Comparison of ENCODE assay signal across 16 cellular contexts in genomic region chr4:53586121-53586816, GRCh38. TPM values are rescaled to one million over a fixed set of nuclear protein-coding genes. Genes with fewer than 3 reads are reported as not detected.
DNase-seq lines count a peak whose midpoint lies in the region; ATAC-seq, FAIRE-seq and TF ChIP-seq lines count a peak whose summit lies in the region.
"Had no signal": no experiment of that assay in that cellular context is flagged by ENCODE, and none has a peak within 500 bp of the region (broad histone marks: within the 10 kb centered on the region; RNA-seq: fewer than 3 reads in every experiment).

No MANE protein-coding gene starts in this region.

- intact Hi-C loops in K562 (cut with micrococcal nuclease), result no loop called here

- ATAC-seq in K562 (no peak), left lobe of liver (no peak), HG03135 (IDR thresholded peaks at IDR 0.05; ENCODE audit: unreplicated experiment) (no peak), GM19395 (IDR thresholded peaks at IDR 0.05; ENCODE audit: unreplicated experiment) (no peak)
- ATAC-seq: activated T-helper 17 cell treated with anti-CD3 and anti-CD28 coated beads, Interleukin-2, amount 50 U/mL, for 72 hours; CD8-positive, alpha-beta T cell had no signal

- POLR2A ChIA-PET in K562 (lab: Yijun Ruan, JAX), result no interaction called here

- peak; percentile 73 for DNase-seq in AG09319 (ENCODE audit: extremely low read depth, low read depth)
- peak; percentile 17 for DNase-seq in HT1080 (ENCODE audit: low read depth)
- DNase-seq in K562 (ENCODE audit: extremely low read depth in 1 of 4, low spot score in 3 of 4), result no peak
- peak; percentile 73 for DNase-seq in hepatic stellate cell (ENCODE audit: low spot score)
- DNase-seq in NCI-H1694 (lab: John Stamatoyannopoulos, UW), result no peak
- no peak for DNase-seq in left lobe of liver (ENCODE audit: low spot score)
- DNase-seq: activated CD4-positive, CD25-positive, alpha-beta regulatory T cell treated with anti-CD3 and anti-CD28 coated beads, Interleukin-2, amount 50 U/mL, for 72 hours; CD8-positive, alpha-beta T cell; NCI-H748 treated with DMSO at 0.1 percent for 48 hours; upper lobe of left lung had no signal

- no peaks in the 10 kb centered on the region for H4K20me1 ChIP-seq in K562 (replicated peaks; ENCODE audit: control insufficient read depth, insufficient read depth, low read length)

- no TSS peak for BruUV-seq in K562 (replicated peaks; lab: Mats Ljungman, UMichigan)

- H3K4me3 ChIP-seq in K562, result no peak overlapping the region
- H3K4me3 ChIP-seq: coronary artery, HAP-1, upper lobe of left lung had no signal

- 33% methylated on average over 6 of the region's 6 CpGs for WGBS in K562 (ENCODE audit: insufficient coverage, low coverage, missing lambda C conversion rate)

- CTCF ChIA-PET in K562 (lab: Yijun Ruan, JAX; ENCODE audit: low intra/inter-chr PET ratio), result no interaction called here

- peaks cover under 1 to 17% of the 10 kb centered on the region in 2 experiments; a peak in 4 of 5 replicates for H3K4me1 ChIP-seq in K562 (replicated peaks in 1 of 2; ENCODE audit: control insufficient read depth in 2 of 2, insufficient read depth in 2 of 2, low read length in 2 of 2)
- H3K4me1 ChIP-seq: HAP-1 had no signal

- no peaks in the 10 kb centered on the region for H3K36me3 ChIP-seq in K562 (ENCODE audit: control insufficient read depth, insufficient read depth, low read length)
- H3K36me3 ChIP-seq: HAP-1, upper lobe of left lung had no signal

- H3K9me3 ChIP-seq in K562 (replicated peaks; ENCODE audit: control insufficient read depth, insufficient read depth, low read depth, low read length), result no peaks in the 10 kb centered on the region
- H3K9me3 ChIP-seq: HAP-1, upper lobe of left lung had no signal

- FAIRE-seq in K562 (lab: Jason Lieb, UNC), result no peak
- FAIRE-seq: GM19239 had no signal

- H3K9me1 ChIP-seq in K562 (ENCODE audit: control insufficient read depth, insufficient read depth, low read length), result no peaks in the 10 kb centered on the region

- H3K9ac ChIP-seq in K562 (ENCODE audit: insufficient read depth in 1 of 2, low read depth in 2 of 2, low read length in 2 of 2), result no peak overlapping the region

- no peak for TF ChIP-seq EP300 in K562 (IDR thresholded peaks at IDR 0.05; ENCODE audit: low read length)

- H3K79me2 ChIP-seq in K562 (ENCODE audit: control insufficient read depth, insufficient read depth, low read length), result no peaks in the 10 kb centered on the region

- no peaks in the 10 kb centered on the region for H3K27me3 ChIP-seq in K562 (ENCODE audit: control insufficient read depth in 2 of 2, insufficient read depth in 2 of 2, low read length in 2 of 2)
- H3K27me3 ChIP-seq: upper lobe of left lung had no signal

- H2AFZ ChIP-seq in K562 (ENCODE audit: low read depth, low read length), result no peak overlapping the region

- no peak for TF ChIP-seq RAD21 in K562 (CRISPR knock-in tag; conservative IDR thresholded peaks at IDR 0.05 in 1 of 2, IDR thresholded peaks at IDR 0.05 in 1 of 2)

- no peak overlapping the region for H3K4me2 ChIP-seq in K562 (ENCODE audit: insufficient read depth, low read length)

- TF ChIP-seq POLR2A in K562 (conservative IDR thresholded peaks at IDR 0.05), result no peak

- H3K27ac ChIP-seq in K562 (ENCODE audit: extremely low read depth, low read depth, low read length), result no peak overlapping the region
- H3K27ac ChIP-seq: coronary artery, upper lobe of left lung had no signal

- TF ChIP-seq CTCF in AG09319 (IDR thresholded peaks at IDR 0.05; ENCODE audit: low read depth, low read length) (no peak), K562 (IDR thresholded peaks at IDR 0.05 in 2 of 3, conservative IDR thresholded peaks at IDR 0.05 in 1 of 3; ENCODE audit: insufficient read depth in 2 of 3, low read depth in 1 of 3, low read length in 3 of 3) (no peak)

- in situ Hi-C loops in K562 (cut with MboI), result no loop called here

TF ChIP-seq in K562, 482 proteins besides CTCF, POLR2A, EP300 and RAD21 (continues in another document):
- TF ChIP-seq ZHX1 (conservative IDR thresholded peaks at IDR 0.05; ENCODE audit: low read length), result no peak
- peak; percentile 79 for TF ChIP-seq USF1 (CRISPR knock-in tag; IDR thresholded peaks at IDR 0.05)
- no peak for TF ChIP-seq HBP1 (CRISPR knock-in tag; IDR thresholded peaks at IDR 0.05)
- TF ChIP-seq USF2 (CRISPR knock-in tag; IDR thresholded peaks at IDR 0.05), result peak; percentile 79
- TF ChIP-seq ZNF232 (CRISPR knock-in tag; IDR thresholded peaks at IDR 0.05), result no peak
- no peak for TF ChIP-seq SMC3 (conservative IDR thresholded peaks at IDR 0.05; ENCODE audit: insufficient read depth, low read depth, low read length)
- TF ChIP-seq RAD51 (IDR thresholded peaks at IDR 0.05; ENCODE audit: borderline replicate concordance, low read depth), result peak; percentile 58; the same call in 1 of the 2 replicates
- 0 out of 2 replicates have a peak, but pooled peaks have one; percentile 22 for TF ChIP-seq BHLHE40 (IDR thresholded peaks at IDR 0.05; ENCODE audit: low read length)
- peak; percentile 72; the same call in 1 of the 2 replicates for TF ChIP-seq ZKSCAN8 (CRISPR knock-in tag; IDR thresholded peaks at IDR 0.05)
- TF ChIP-seq RBM25 (IDR thresholded peaks at IDR 0.05; ENCODE audit: low read depth, low read length, severe bottlenecking), result no peak

RNA-seq across cellular contexts. Expression of gene LNX1, which starts 5.0 kb away (rescaled TPM):
- total RNA-seq in HT1080 (2014; rRNA removed; shearing (Covaris generic)), result 0.87 and 1.3 TPM in 2 replicates
- polyA plus RNA-seq in HT1080 (2015; cell fraction: cytosol; rRNA removed), result 1.5 and 2.9 TPM in 2 replicates
- polyA plus RNA-seq in HT1080 (2015; cell fraction: nucleus; rRNA removed), result 0.82 and 3.2 TPM in 2 replicates
- 1.7 and 3.0 TPM in 2 replicates for total RNA-seq in K562 (2011; cell fraction: chromatin; rRNA removed; ENCODE audit: low replicate concordance)
- total RNA-seq in K562 (2011; cell fraction: nucleolus; rRNA removed), result 1.0 and 1.1 TPM in 2 replicates
- 1.9 and 2.4 TPM in 2 replicates for total RNA-seq in K562 (2011; cell fraction: nucleoplasm; rRNA removed)
- total RNA-seq in K562 (2014; rRNA removed), result 2.0 and 3.3 TPM in 2 replicates
- 2.5 and 2.6 TPM in 2 replicates for total RNA-seq in K562 (2014; rRNA removed; fragmentation: Illumina TruSeq; extraction: Trizol)
- total RNA-seq in K562 (2015; rRNA removed; fragmentation: Illumina TruSeq; extraction: Trizol), result 2.1 and 2.2 TPM in 2 replicates
- total RNA-seq in K562 (2021), result 2.5 and 2.8 TPM in 2 replicates
- 0.40 and 0.45 TPM in 2 replicates for polyA plus RNA-seq in K562 (2011; rRNA removed)
- 0.25 and 0.67 TPM in 2 replicates for polyA plus RNA-seq in K562 (2011; cell fraction: cytosol; rRNA removed)
- 0.46 and 1.00 TPM in 2 replicates for polyA plus RNA-seq in K562 (2011; cell fraction: nucleus; rRNA removed)
- 3.2 and 8.1 TPM in 2 replicates for polyA plus RNA-seq in K562 (2012)
- 3.0 and 5.0 TPM in 2 replicates for polyA plus RNA-seq in K562 (2014; fragmentation: Illumina TruSeq; extraction: Trizol)
- polyA plus RNA-seq in K562 (2014; fragmentation: Nextera tagmentation; extraction: Ambion mirVana), result 1 to 10 TPM; 2.2 to 3.6 TPM
- polyA plus RNA-seq in K562 (2014; rRNA removed), result 1.6 and 2.3 TPM in 2 replicates
- polyA minus RNA-seq in K562 (2011; rRNA and poly(A)+ RNA removed), result 0.78 and 1.3 TPM in 2 replicates
- 0.73 and 0.95 TPM in 2 replicates for polyA minus RNA-seq in K562 (2011; cell fraction: cytosol; rRNA and poly(A)+ RNA removed)
- polyA minus RNA-seq in K562 (2011; cell fraction: nucleus; rRNA and poly(A)+ RNA removed), result 0.33 and 0.54 TPM in 2 replicates
- 7.0 TPM for total RNA-seq in left lobe of liver
- total RNA-seq: activated T-helper 17 cell treated with anti-CD3 and anti-CD28 coated beads, Interleukin-2, amount 50 U/mL, for 72 hours; CD8-positive, alpha-beta T cell had no signal

Comparison
In these comparisons a context has a peak if more than half of its experiments do, and no peak if none do; other contexts are left out.
1. DNase-seq: peak in AG09319 (single experiment), HT1080 (single experiment) and hepatic stellate cell (single experiment); none in K562 (0 of 4), NCI-H1694 (single experiment) and left lobe of liver (single experiment).